ENCODE assay signal across 15 cellular contexts in genomic region chr2:200442471-200442870, GRCh38.
DNase-seq lines count a peak whose midpoint lies in the region; TF ChIP-seq lines count a peak whose summit lies in the region.
"Had no signal": no experiment of that assay in that cellular context is flagged by ENCODE, and none has a peak within 500 bp of the region (broad histone marks: within the 10 kb centered on the region; RNA-seq: fewer than 3 reads in every experiment).

No MANE protein-coding gene starts in this region.

- peaks cover 4% of the 10 kb centered on the region for H3K36me3 ChIP-seq in kidney epithelial cell (ENCODE audit: control insufficient read depth, insufficient read depth, low read length)

- CTCF ChIA-PET in AG04449 (lab: Yijun Ruan, JAX) = interaction anchor here (1.0 to 1.4 kb wide), 4 partner anchors 13 to 471 kb away, joined by 3 to 4 read pairs (median 3); no protein-coding TSS in a partner anchor

- H3K27ac Mint-ChIP-seq in T-helper 2 cell treated with Interferon-gamma antibody and Interleukin-4, amounts not matched to agents 5 μg/mL and 100 μg/mL, for 36 hours = no peak overlapping the region
- H3K27ac Mint-ChIP-seq: immature natural killer cell had no signal

- TF ChIP-seq CTCF in AG04449 (IDR thresholded peaks at IDR 0.05; ENCODE audit: insufficient read depth, low read length, missing control alignments) (no peak), astrocyte of the cerebellum (IDR thresholded peaks at IDR 0.05; ENCODE audit: low read depth, low read length, missing control alignments) (no peak), kidney epithelial cell (IDR thresholded peaks at IDR 0.05; ENCODE audit: insufficient read depth, low read length, poor library complexity, severe bottlenecking) (no peak)

- H3K9me3 Mint-ChIP-seq in T-helper 2 cell treated with Interferon-gamma antibody and Interleukin-4, amounts not matched to agents 5 μg/mL and 100 μg/mL, for 36 hours = no peaks in the 10 kb centered on the region
- H3K9me3 Mint-ChIP-seq: immature natural killer cell had no signal

- POLR2A ChIA-PET in AG04449 (lab: Yijun Ruan, JAX) = no interaction called here

- in situ Hi-C loops in astrocyte of the cerebellum (cut with HindIII; ENCODE audit: low sequenced_read_pairs) = no loop called here

- no peaks in the 10 kb centered on the region for H3K27me3 Mint-ChIP-seq in T-helper 2 cell treated with Interferon-gamma antibody and Interleukin-4, amounts not matched to agents 5 μg/mL and 100 μg/mL, for 36 hours (ENCODE audit: low read depth)

- no peaks in the 10 kb centered on the region for H3K27me3 ChIP-seq in kidney epithelial cell (ENCODE audit: control insufficient read depth, insufficient read depth, low read length)
- H3K27me3 ChIP-seq: SJCRH30, upper lobe of right lung had no signal

- DNase-seq in AG04449 (ENCODE audit: low read depth, low spot score) = peak; percentile 54
- peak; percentile 65 for DNase-seq in GM04504 (ENCODE audit: low read depth)
- peak; percentile 49 for DNase-seq in astrocyte of the cerebellum (ENCODE audit: low read depth)
- DNase-seq in kidney epithelial cell (ENCODE audit: low read depth) = peak; percentile 21
- DNase-seq in Ammon's horn (ENCODE audit: low spot score) = no peak
- DNase-seq in T-helper 2 cell treated with Interferon-gamma antibody and Interleukin-4, amounts not matched to agents 5 μg/mL and 100 μg/mL, for 36 hours (ENCODE audit: low spot score) = no peak
- no peak for DNase-seq in C1 segment of cervical spinal cord (lab: John Stamatoyannopoulos, UW)
- no peak for DNase-seq in NCI-H748 treated with DMSO at 0.1 percent for 48 hours (lab: John Stamatoyannopoulos, UW)
- DNase-seq: activated CD8-positive, alpha-beta memory T cell treated with anti-CD3 and anti-CD28 coated beads for 24 hours; cerebellar nuclear complex; immature natural killer cell; KBM-7; NCI-H1694; SJCRH30; upper lobe of right lung had no signal

- H3K36me3 Mint-ChIP-seq in T-helper 2 cell treated with Interferon-gamma antibody and Interleukin-4, amounts not matched to agents 5 μg/mL and 100 μg/mL, for 36 hours (ENCODE audit: low read depth) = peaks cover 48% of the 10 kb centered on the region

- H3K4me3 ChIP-seq in AG04449 (ENCODE audit: low read depth, low read length) (no peak overlapping the region), astrocyte of the cerebellum (ENCODE audit: low read depth, low read length) (no peak overlapping the region), kidney epithelial cell (ENCODE audit: low read depth, low read length) (no peak overlapping the region)
- H3K4me3 ChIP-seq: SJCRH30, upper lobe of right lung had no signal

- H3K4me3 Mint-ChIP-seq in T-helper 2 cell treated with Interferon-gamma antibody and Interleukin-4, amounts not matched to agents 5 μg/mL and 100 μg/mL, for 36 hours = no peak overlapping the region
- H3K4me3 Mint-ChIP-seq: immature natural killer cell had no signal

- H3K4me1 Mint-ChIP-seq in T-helper 2 cell treated with Interferon-gamma antibody and Interleukin-4, amounts not matched to agents 5 μg/mL and 100 μg/mL, for 36 hours (ENCODE audit: low read depth) = peaks cover 6% of the 10 kb centered on the region
- H3K4me1 Mint-ChIP-seq: immature natural killer cell had no signal

Comparison
In these comparisons a context has a peak if more than half of its experiments do, and no peak if none do; other contexts are left out.
1. DNase-seq: peak in AG04449 (single experiment), GM04504 (single experiment), astrocyte of the cerebellum (single experiment) and kidney epithelial cell (single experiment); none in Ammon's horn (single experiment), T-helper 2 cell treated with Interferon-gamma antibody and Interleukin-4, amounts not matched to agents 5 μg/mL and 100 μg/mL, for 36 hours (single experiment), C1 segment of cervical spinal cord (0 of 14) and NCI-H748 treated with DMSO at 0.1 percent for 48 hours (single experiment).